12 cellular contexts compared by ENCODE assay signal in genomic region chr9:109039539-109039938, GRCh38.
"Had no signal": no experiment of that assay in that cellular context is flagged by ENCODE, and none has a peak within 500 bp of the region (broad histone marks: within the 10 kb centered on the region; RNA-seq: fewer than 3 reads in every experiment).

No MANE protein-coding gene starts in this region.

- H3K27me3 ChIP-seq: dorsolateral prefrontal cortex, left lung, neutrophil, tibial nerve had no signal

- H3K4me1 Mint-ChIP-seq: stimulated activated memory B cell treated with anti-CD40 and anti-IgM and Interleukin-4, amounts not matched to agents 10 μg/mL and 1 μg/mL and 100 μg/mL, for 72 hours had no signal

- H3K4me3 Mint-ChIP-seq: activated T-helper 1 cell treated with anti-CD3 and anti-CD28 coated beads, Interleukin-12 subunit alpha, Interleukin-12 subunit beta, Interleukin-2, Interleukin-4 antibody, amounts not matched to agents 30 ng/mL and 10 ng/mL and 1 ng/mL, durations not matched to agents 14 hours and 24 hours and 36 hours; naive thymus-derived CD8-positive, alpha-beta T cell; stimulated activated memory B cell treated with anti-CD40 and anti-IgM and Interleukin-4, amounts not matched to agents 10 μg/mL and 1 μg/mL and 100 μg/mL, for 72 hours; T-helper 1 cell treated with Interleukin-12 subunit alpha and Interleukin-12 subunit beta and Interleukin-4 antibody, amounts not matched to agents 30 μg/mL and 1 μg/mL, for 36 hours had no signal

- DNase-seq: aorta; dorsolateral prefrontal cortex; hippocampal formation; left lung; naive thymus-derived CD8-positive, alpha-beta T cell; stimulated activated CD4-positive, alpha-beta T cell treated with anti-CD3 and anti-CD28 coated beads, Interleukin-2, amount 100 ng/mL, for 48 hours had no signal

- ATAC-seq: esophagus mucosa; left lung; naive thymus-derived CD8-positive, alpha-beta T cell; stimulated activated memory B cell treated with anti-CD40 and anti-IgM and Interleukin-4, amounts not matched to agents 10 μg/mL and 1 μg/mL and 100 μg/mL, for 72 hours had no signal

- H3K27me3 Mint-ChIP-seq: naive thymus-derived CD8-positive, alpha-beta T cell; stimulated activated memory B cell treated with anti-CD40 and anti-IgM and Interleukin-4, amounts not matched to agents 10 μg/mL and 1 μg/mL and 100 μg/mL, for 72 hours had no signal

- H3K9me3 ChIP-seq: left lung, neutrophil, tibial nerve had no signal

- H3K27ac Mint-ChIP-seq: activated T-helper 1 cell treated with anti-CD3 and anti-CD28 coated beads, Interleukin-12 subunit alpha, Interleukin-12 subunit beta, Interleukin-2, Interleukin-4 antibody, amounts not matched to agents 30 ng/mL and 10 ng/mL and 1 ng/mL, durations not matched to agents 14 hours and 24 hours and 36 hours; stimulated activated memory B cell treated with anti-CD40 and anti-IgM and Interleukin-4, amounts not matched to agents 10 μg/mL and 1 μg/mL and 100 μg/mL, for 72 hours; T-helper 1 cell treated with Interleukin-12 subunit alpha and Interleukin-12 subunit beta and Interleukin-4 antibody, amounts not matched to agents 30 μg/mL and 1 μg/mL, for 36 hours had no signal

- H3K4me3 ChIP-seq: dorsolateral prefrontal cortex, left lung, tibial nerve had no signal

- H3K27ac ChIP-seq: dorsolateral prefrontal cortex, left lung, neutrophil had no signal

- H3K9me3 Mint-ChIP-seq: activated T-helper 1 cell treated with anti-CD3 and anti-CD28 coated beads, Interleukin-12 subunit alpha, Interleukin-12 subunit beta, Interleukin-2, Interleukin-4 antibody, amounts not matched to agents 30 ng/mL and 10 ng/mL and 1 ng/mL, durations not matched to agents 14 hours and 24 hours and 36 hours; T-helper 1 cell treated with Interleukin-12 subunit alpha and Interleukin-12 subunit beta and Interleukin-4 antibody, amounts not matched to agents 30 μg/mL and 1 μg/mL, for 36 hours had no signal
